ENCODE assay signal across 15 cellular contexts in genomic region chr19:54571994-54572620, GRCh38. TPM values are rescaled to one million over a fixed set of nuclear protein-coding genes. Genes with fewer than 3 reads are reported as not detected.
DNase-seq lines count a peak whose midpoint lies in the region; ATAC-seq, FAIRE-seq and TF ChIP-seq lines count a peak whose summit lies in the region.
"Not testable (repeated sequence)": the region's sequence is repeated elsewhere in the genome, so short reads cannot be mapped to it uniquely, and the experiment has no call there.
"Had no signal": no experiment of that assay in that cellular context is flagged by ENCODE, and none has a peak within 500 bp of the region (broad histone marks: within the 10 kb centered on the region; RNA-seq: fewer than 3 reads in every experiment).

No MANE protein-coding gene starts in this region.

- H3K4me1 ChIP-seq in BLaER1 (peaks cover 85% of the 10 kb centered on the region), OCI-LY7 (ENCODE audit: insufficient read depth, low read length, poor library complexity, severe bottlenecking) (peaks cover 22% of the 10 kb centered on the region), K562 (replicated peaks in 1 of 2; ENCODE audit: control insufficient read depth in 2 of 2, insufficient read depth in 2 of 2, low read length in 2 of 2) (peaks cover 11 to 18% of the 10 kb centered on the region in 2 experiments), left lung (peaks cover 0 to 37% of the 10 kb centered on the region in 2 donors), spleen (peaks cover 0 to 53% (median 22%) of the 10 kb centered on the region in 6 donors)

- intact Hi-C loops in OCI-LY7 (cut with micrococcal nuclease; ENCODE audit: unreplicated experiment); K562 (cut with micrococcal nuclease); spleen (cut with DNase I; ENCODE audit: low total_unique reads): not testable (repeated sequence)
- intact Hi-C loops in left lung (cut with DNase I) = loop anchor here in 1 of 2 donors (10.0 kb wide), 1 partner anchor 277 kb away; no protein-coding TSS in a partner anchor

- not testable (repeated sequence) for H3K36me3 Mint-ChIP-seq in naive B cell

- not testable (repeated sequence) for H3K79me2 ChIP-seq in OCI-LY7 (ENCODE audit: insufficient read depth, low read depth, low read length); K562 (ENCODE audit: control insufficient read depth, insufficient read depth, low read length)

- ATAC-seq in K562 = not testable (repeated sequence)
- ATAC-seq in left lung = peak; percentile 51
- ATAC-seq in naive B cell (ENCODE audit: low read depth in 2 of 2) = peak; percentile 43 to 63

- H3K9ac ChIP-seq in BLaER1 = peak overlapping the region; percentile 84
- H3K9ac ChIP-seq in K562 (ENCODE audit: insufficient read depth in 1 of 2, low read depth in 2 of 2, low read length in 2 of 2) = not testable (repeated sequence)

- H4K20me1 ChIP-seq in BLaER1; OCI-LY7 (ENCODE audit: insufficient read depth, low read length); K562 (replicated peaks; ENCODE audit: control insufficient read depth, insufficient read depth, low read length): not testable (repeated sequence)

- not testable (repeated sequence) for H3K9me2 ChIP-seq in OCI-LY7 (ENCODE audit: insufficient read depth, low read length)

- peak overlapping the region; percentile 68 for H3K4me3 ChIP-seq in BLaER1
- 0 out of 2 replicates have a peak overlapping the region, but pooled peaks have one; percentile 8 for H3K4me3 ChIP-seq in HL-60 (replicated peaks; ENCODE audit: insufficient read depth, low read length)
- peak overlapping the region; percentile 17 for H3K4me3 ChIP-seq in NB4 (ENCODE audit: low read depth, low read length)
- H3K4me3 ChIP-seq in OCI-LY7 (ENCODE audit: low read depth, low read length, poor library complexity, severe bottlenecking); K562: not testable (repeated sequence)
- peak overlapping the region in 1 of 2 donors; percentile 45 for H3K4me3 ChIP-seq in left lung
- peak overlapping the region in 2 of 8 donors; percentile 36 to 62 for H3K4me3 ChIP-seq in spleen

- TF ChIP-seq RAD21 in K562 (CRISPR knock-in tag; conservative IDR thresholded peaks at IDR 0.05 in 1 of 2, IDR thresholded peaks at IDR 0.05 in 1 of 2) = not testable (repeated sequence)

- not testable (repeated sequence) for BruUV-seq in OCI-LY7 (replicated peaks; lab: Mats Ljungman, UMichigan); K562 (replicated peaks; lab: Mats Ljungman, UMichigan)

- H3K9me3 Mint-ChIP-seq in naive B cell = not testable (repeated sequence)

- H3K27me3 Mint-ChIP-seq in naive B cell = not testable (repeated sequence)

- POLR2A ChIA-PET in OCI-LY7 (lab: Charles Lee) = interaction anchor here (0.7 kb wide), 1 partner anchor 91 kb away, joined by 7 read pairs; the partner anchor contains the start of gene LILRB4
- POLR2A ChIA-PET in K562 (lab: Yijun Ruan, JAX) = not testable (repeated sequence)

- not testable (repeated sequence) for TF ChIP-seq EP300 in K562 (IDR thresholded peaks at IDR 0.05; ENCODE audit: low read length)

- H2AFZ ChIP-seq in OCI-LY7 (ENCODE audit: low read length) = not testable (repeated sequence)
- peak overlapping the region; percentile 26; the same call in 1 of the 2 replicates for H2AFZ ChIP-seq in K562 (ENCODE audit: low read depth, low read length)

- H3K9me3 ChIP-seq in BLaER1; OCI-LY7 (ENCODE audit: low read length); K562 (replicated peaks; ENCODE audit: control insufficient read depth, insufficient read depth, low read depth, low read length); left lung; spleen: not testable (repeated sequence)

- in situ Hi-C loops in K562 (cut with MboI) = not testable (repeated sequence)

- CTCF ChIA-PET in OCI-LY7 (lab: Charles Lee; ENCODE audit: unreplicated experiment) = interaction anchor here (0.5 kb wide), 1 partner anchor 1569 kb away, joined by 8 read pairs; the partner anchor contains the start of gene ZNF444
- CTCF ChIA-PET in K562 (lab: Yijun Ruan, JAX; ENCODE audit: low intra/inter-chr PET ratio) = not testable (repeated sequence)

- WGBS in K562 (ENCODE audit: insufficient coverage, low coverage, missing lambda C conversion rate) = 9% methylated on average over 9 of the region's 12 CpGs
- 27 to 40% (median 34%) methylated on average over 7 to 12 of the region's 12 CpGs for WGBS in spleen, 5 donors

- TF ChIP-seq POLR2A in NB4 (IDR thresholded peaks at IDR 0.05; ENCODE audit: extremely low read depth, insufficient read length); K562 (conservative IDR thresholded peaks at IDR 0.05); spleen (IDR thresholded peaks at IDR 0.05): not testable (repeated sequence)

- peak overlapping the region in 4 of 6 donors; percentile 52 to 89 (median 78) for H3K27ac Mint-ChIP-seq in naive B cell

- not testable (repeated sequence) for FAIRE-seq in K562 (lab: Jason Lieb, UNC)

- peak overlapping the region in 7 of 8 donors; percentile 79 to 93 (median 86) for H3K4me3 Mint-ChIP-seq in naive B cell

- DNase-seq in HL-60 (ENCODE audit: low read depth in 1 of 2, low spot score in 1 of 2) = peak in 1 of 2 experiments; percentile 74
- peak; percentile 66 for DNase-seq in NB4 (ENCODE audit: low read depth)
- peak; percentile 8 for DNase-seq in OCI-LY7 (ENCODE audit: low spot score)
- not testable (repeated sequence) for DNase-seq in K562 (ENCODE audit: extremely low read depth in 1 of 4, low spot score in 3 of 4); naive B cell; spleen
- peak in 1 of 2 donors; percentile 71 for DNase-seq in left lung

- H3K4me2 ChIP-seq in BLaER1 = peak overlapping the region; percentile 99
- H3K4me2 ChIP-seq in OCI-LY7 (ENCODE audit: low read length) = peak overlapping the region; percentile 54
- peak overlapping the region; percentile 74; the same call in 1 of the 2 replicates for H3K4me2 ChIP-seq in K562 (ENCODE audit: insufficient read depth, low read length)

- not testable (repeated sequence) for H3K27me3 ChIP-seq in BLaER1; HL-60 (ENCODE audit: insufficient read depth, poor library complexity, severe bottlenecking); K562 (ENCODE audit: control insufficient read depth in 2 of 2, insufficient read depth in 2 of 2, low read length in 2 of 2)
- H3K27me3 ChIP-seq in left lung (peaks cover 0 to 55% of the 10 kb centered on the region in 2 donors), spleen (replicated peaks in 1 of 7) (peaks cover 0 to 37% (median 0%) of the 10 kb centered on the region in 7 donors)

- H3K9me1 ChIP-seq in K562 (ENCODE audit: control insufficient read depth, insufficient read depth, low read length) = not testable (repeated sequence)

- not testable (repeated sequence) for TF ChIP-seq CTCF in HL-60 (IDR thresholded peaks at IDR 0.05; ENCODE audit: insufficient read depth, low read length); NB4 (IDR thresholded peaks at IDR 0.05; ENCODE audit: low read depth, low read length); OCI-LY7 (conservative IDR thresholded peaks at IDR 0.05; ENCODE audit: low read length); K562 (IDR thresholded peaks at IDR 0.05 in 2 of 3, conservative IDR thresholded peaks at IDR 0.05 in 1 of 3; ENCODE audit: insufficient read depth in 2 of 3, low read depth in 1 of 3, low read length in 3 of 3); left lung (IDR thresholded peaks at IDR 0.05); spleen (IDR thresholded peaks at IDR 0.05 in 8 of 11, conservative IDR thresholded peaks at IDR 0.05 in 3 of 11)

- H3K36me3 ChIP-seq in BLaER1 (peaks cover 19% of the 10 kb centered on the region), spleen (peaks cover 0 to 21% (median 0%) of the 10 kb centered on the region in 6 donors)
- H3K36me3 ChIP-seq in OCI-LY7 (ENCODE audit: insufficient read depth, low read length); K562 (ENCODE audit: control insufficient read depth, insufficient read depth, low read length); left lung: not testable (repeated sequence)

- peaks cover 37 to 53% (median 43%) of the 10 kb centered on the region in 3 donors for H3K4me1 Mint-ChIP-seq in naive B cell

- peak overlapping the region; percentile 93 for H3K27ac ChIP-seq in BLaER1
- H3K27ac ChIP-seq in HL-60 (replicated peaks) = peak overlapping the region; percentile 95
- not testable (repeated sequence) for H3K27ac ChIP-seq in OCI-LY7 (ENCODE audit: low read depth, low read length, poor library complexity, severe bottlenecking); K562 (ENCODE audit: extremely low read depth, low read depth, low read length)
- H3K27ac ChIP-seq in left lung = peak overlapping the region in 1 of 2 donors; percentile 94
- H3K27ac ChIP-seq in spleen = peak overlapping the region in 6 of 8 donors; percentile 71 to 95 (median 81)

RNA-seq across cellular contexts. Expression of gene LILRA2, which starts 1.5 kb away (rescaled TPM):
- 0.38 and 0.44 TPM in 2 replicates for total RNA-seq in OCI-LY7 (2014; rRNA removed; shearing (Covaris generic))
- 5.0 and 5.5 TPM in 2 replicates for total RNA-seq in OCI-LY7 (2022)
- total RNA-seq in K562 (2011; cell fraction: chromatin; rRNA removed; ENCODE audit: low replicate concordance) = 1.7 and 4.3 TPM in 2 replicates
- total RNA-seq in K562 (2011; cell fraction: nucleolus; rRNA removed) = 1.6 and 1.8 TPM in 2 replicates
- 1.6 and 2.1 TPM in 2 replicates for total RNA-seq in K562 (2011; cell fraction: nucleoplasm; rRNA removed)
- total RNA-seq in K562 (2014; rRNA removed) = 0.54 and 0.86 TPM in 2 replicates
- total RNA-seq in K562 (2014; rRNA removed; fragmentation: Illumina TruSeq; extraction: Trizol) = 0.77 and 0.91 TPM in 2 replicates
- total RNA-seq in K562 (2015; rRNA removed; fragmentation: Illumina TruSeq; extraction: Trizol) = 1.2 and 2.0 TPM in 2 replicates
- 2.1 TPM in 2 replicates for total RNA-seq in K562 (2021)
- 0.96 and 1.3 TPM in 2 replicates for polyA plus RNA-seq in K562 (2011; rRNA removed)
- polyA plus RNA-seq in K562 (2011; cell fraction: cytosol; rRNA removed) = 1.3 and 2.5 TPM in 2 replicates
- polyA plus RNA-seq in K562 (2011; cell fraction: nucleus; rRNA removed) = 1.9 and 2.7 TPM in 2 replicates
- polyA plus RNA-seq in K562 (2012) = 2.4 and 32.4 TPM in 2 replicates
- 1.7 and 1.8 TPM in 2 replicates for polyA plus RNA-seq in K562 (2014; fragmentation: Illumina TruSeq; extraction: Trizol)
- under 1 TPM; 0.32 to 0.46 TPM for polyA plus RNA-seq in K562 (2014; fragmentation: Nextera tagmentation; extraction: Ambion mirVana)
- 1.5 and 1.8 TPM in 2 replicates for polyA plus RNA-seq in K562 (2014; rRNA removed)
- 0.45 and 0.91 TPM in 2 replicates for polyA minus RNA-seq in K562 (2011; rRNA and poly(A)+ RNA removed)
- polyA minus RNA-seq in K562 (2011; cell fraction: cytosol; rRNA and poly(A)+ RNA removed) = 1.1 TPM in 1 of 2 replicates, not detected in the other
- 0.89 and 1.1 TPM in 2 replicates for polyA minus RNA-seq in K562 (2011; cell fraction: nucleus; rRNA and poly(A)+ RNA removed)
- total RNA-seq in left lung = 10 to 100 TPM in 1 of 2 donors, 1 to 10 TPM in 1; 6.2 to 39.7 TPM
- 1 to 10 TPM; 1.4 to 9.2 (median 2.9) TPM for polyA plus RNA-seq in naive B cell (ENCODE audit: low read depth in 6 of 6)
- total RNA-seq in spleen = 10 to 100 TPM; 39.2 to 77.8 (median 54.0) TPM
- polyA plus RNA-seq in spleen = 10 to 100 TPM in 2 of 3 donors, 1 to 10 TPM in 1; 7.2 to 28.2 (median 12.6) TPM
- total RNA-seq: A172, Caco-2, H7, LHCN-M2 had no signal
- polyA plus RNA-seq: AG04450; CD4-positive, alpha-beta memory T cell had no signal

RNA-seq across cellular contexts. Expression of gene LILRA1, which starts 21.3 kb away (rescaled TPM):
- total RNA-seq in OCI-LY7 (2014; rRNA removed; shearing (Covaris generic)) = not detected in 2 replicates
- total RNA-seq in OCI-LY7 (2022) (not detected in 2 replicates), K562 (2014; rRNA removed) (not detected in 2 replicates), K562 (2014; rRNA removed; fragmentation: Illumina TruSeq; extraction: Trizol) (not detected in 2 replicates), K562 (2015; rRNA removed; fragmentation: Illumina TruSeq; extraction: Trizol) (not detected in 2 replicates), K562 (2021) (not detected in 2 replicates), left lung (10 to 100 TPM in 1 of 2 donors, 1 to 10 TPM in 1; 1.8 to 13.5 TPM), spleen (10 to 100 TPM; 34.4 to 65.0 (median 37.2) TPM)
- not detected in 2 replicates for total RNA-seq in K562 (2011; cell fraction: chromatin; rRNA removed; ENCODE audit: low replicate concordance)
- total RNA-seq in K562 (2011; cell fraction: nucleolus; rRNA removed) = not detected in 2 replicates
- total RNA-seq in K562 (2011; cell fraction: nucleoplasm; rRNA removed) = not detected in 2 replicates
- polyA plus RNA-seq in K562 (2011; rRNA removed) (not detected in 2 replicates), K562 (2014; fragmentation: Illumina TruSeq; extraction: Trizol) (not detected in 2 replicates), K562 (2014; fragmentation: Nextera tagmentation; extraction: Ambion mirVana) (not detected), K562 (2014; rRNA removed) (not detected in 2 replicates), naive B cell (ENCODE audit: low read depth in 6 of 6) (1 to 10 TPM in 1 of 6 donors, under 1 TPM in 4, not detected in 1; 0.35 to 1.4 (median 0.41) TPM), spleen (10 to 100 TPM in 1 of 3 donors, 1 to 10 TPM in 2; 3.4 to 17.2 (median 8.0) TPM)
- not detected in 2 replicates for polyA plus RNA-seq in K562 (2011; cell fraction: cytosol; rRNA removed)
- polyA plus RNA-seq in K562 (2011; cell fraction: nucleus; rRNA removed) = not detected in 2 replicates
- not detected in 2 replicates for polyA plus RNA-seq in K562 (2012)
- polyA minus RNA-seq in K562 (2011; rRNA and poly(A)+ RNA removed) = not detected in 2 replicates
- polyA minus RNA-seq in K562 (2011; cell fraction: cytosol; rRNA and poly(A)+ RNA removed) = not detected in 2 replicates
- polyA minus RNA-seq in K562 (2011; cell fraction: nucleus; rRNA and poly(A)+ RNA removed) = not detected in 2 replicates
- total RNA-seq: A172; Caco-2; CD4-positive, alpha-beta memory T cell; H7; LHCN-M2 had no signal
- polyA plus RNA-seq: AG04450; CD4-positive, alpha-beta memory T cell; IgD-negative memory B cell had no signal

RNA-seq across cellular contexts. Expression of gene LILRB1, which starts 58.2 kb away (rescaled TPM):
- total RNA-seq in OCI-LY7 (2014; rRNA removed; shearing (Covaris generic)) = not detected in 2 replicates
- total RNA-seq in OCI-LY7 (2022) (4.5 and 5.8 TPM in 2 replicates), K562 (2014; rRNA removed) (not detected in 2 replicates), K562 (2014; rRNA removed; fragmentation: Illumina TruSeq; extraction: Trizol) (not detected in 2 replicates), K562 (2015; rRNA removed; fragmentation: Illumina TruSeq; extraction: Trizol) (not detected in 2 replicates), K562 (2021) (not detected in 2 replicates), left lung (10 to 100 TPM; 10.9 to 47.3 TPM), spleen (100 to 1,000 TPM in 6 of 7 donors, 10 to 100 TPM in 1; 66.2 to 249 (median 166) TPM)
- not detected in 2 replicates for total RNA-seq in K562 (2011; cell fraction: chromatin; rRNA removed; ENCODE audit: low replicate concordance)
- total RNA-seq in K562 (2011; cell fraction: nucleolus; rRNA removed) = not detected in 2 replicates
- not detected in 2 replicates for total RNA-seq in K562 (2011; cell fraction: nucleoplasm; rRNA removed)
- polyA plus RNA-seq in K562 (2011; rRNA removed) (not detected in 2 replicates), K562 (2014; fragmentation: Illumina TruSeq; extraction: Trizol) (not detected in 2 replicates), K562 (2014; fragmentation: Nextera tagmentation; extraction: Ambion mirVana) (not detected), K562 (2014; rRNA removed) (not detected in 2 replicates), naive B cell (ENCODE audit: low read depth in 6 of 6) (10 to 100 TPM; 23.7 to 35.7 (median 27.9) TPM), spleen (10 to 100 TPM; 23.5 to 56.4 (median 43.0) TPM)
- polyA plus RNA-seq in K562 (2011; cell fraction: cytosol; rRNA removed) = not detected in 2 replicates
- 0.06 TPM in 1 of 2 replicates, not detected in the other for polyA plus RNA-seq in K562 (2011; cell fraction: nucleus; rRNA removed)
- not detected in 2 replicates for polyA plus RNA-seq in K562 (2012)
- polyA minus RNA-seq in K562 (2011; rRNA and poly(A)+ RNA removed) = not detected in 2 replicates
- not detected in 2 replicates for polyA minus RNA-seq in K562 (2011; cell fraction: cytosol; rRNA and poly(A)+ RNA removed)
- not detected in 2 replicates for polyA minus RNA-seq in K562 (2011; cell fraction: nucleus; rRNA and poly(A)+ RNA removed)
- total RNA-seq: A172, Caco-2, H7, LHCN-M2 had no signal
- polyA plus RNA-seq: AG04450 had no signal
